ENCODE assay signal across 16 cellular contexts in the genomic region with DNA sequence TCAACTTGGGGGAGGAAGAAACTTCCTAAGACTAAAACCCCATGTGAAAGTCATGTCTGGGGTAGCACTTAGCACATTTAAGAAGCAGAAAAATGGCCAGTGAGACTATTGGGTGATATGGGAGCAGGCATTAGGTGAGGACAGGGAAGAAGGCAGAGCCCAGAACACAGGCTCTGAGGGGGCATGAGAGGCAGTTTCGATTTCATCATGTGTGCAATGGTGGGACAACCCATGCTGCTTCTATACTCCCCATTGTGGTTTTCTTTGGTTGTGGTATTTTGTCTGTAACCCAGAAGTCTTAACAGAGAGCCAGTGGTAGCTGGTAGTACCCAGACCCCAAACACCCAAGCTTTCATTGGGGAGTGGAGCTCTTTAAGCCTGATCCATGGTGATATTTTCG.
"Had no signal": no experiment of that assay in that cellular context is flagged by ENCODE, and none has a peak within 500 bp of the region (broad histone marks: within the 10 kb centered on the region; RNA-seq: fewer than 3 reads in every experiment).

No MANE protein-coding gene starts in this region.

- H3K4me3 ChIP-seq: colonic mucosa, esophagus squamous epithelium, heart right ventricle, neural progenitor cell, prostate gland had no signal

- H3K4me1 ChIP-seq: colonic mucosa, esophagus squamous epithelium, heart right ventricle, neural progenitor cell, prostate gland had no signal

- H3K27me3 ChIP-seq: colonic mucosa, esophagus squamous epithelium, heart right ventricle, neural progenitor cell had no signal

- DNase-seq: activated CD4-positive, alpha-beta T cell treated with anti-CD3 and anti-CD28 coated beads, Interleukin-2, amount 10 ng/mL, durations not matched to agents 24 days and 14 days; activated naive CD4-positive, alpha-beta T cell; activated T-cell treated with anti-CD3 and anti-CD28 coated beads for 4 hours; anterior cingulate cortex; central memory CD4-positive, alpha-beta T cell; colonic mucosa; esophagus squamous epithelium; heart right ventricle; right cardiac atrium; trophoblast cell had no signal

- H3K27ac ChIP-seq: colonic mucosa, esophagus squamous epithelium, heart right ventricle, neural progenitor cell, prostate gland had no signal

- H3K36me3 Mint-ChIP-seq: brain, memory B cell, neural progenitor cell had no signal

- ATAC-seq: activated T-helper 17 cell treated with anti-CD3 and anti-CD28 coated beads, Interleukin-2, amount 50 U/mL, for 72 hours; heart right ventricle; right cardiac atrium had no signal

- H3K36me3 ChIP-seq: colonic mucosa, esophagus squamous epithelium, heart right ventricle, neural progenitor cell, prostate gland had no signal

- H3K4me1 Mint-ChIP-seq: brain had no signal

- H3K27ac Mint-ChIP-seq: activated CD4-positive, alpha-beta T cell treated with anti-CD3 and anti-CD28 coated beads, Interleukin-2, amount 10 ng/mL, durations not matched to agents 24 days and 14 days; activated T-helper 17 cell treated with anti-CD3 and anti-CD28 coated beads, Interleukin-2, amount 50 U/mL, for 72 hours; brain; memory B cell; neural progenitor cell; stimulated activated naive CD8-positive, alpha-beta T cell treated with anti-CD3 and anti-CD28 coated beads, Interleukin-15, Interleukin-2, amounts not matched to agents 100 ng/mL and 50 ng/mL, for 24 hours had no signal

- H3K9me3 Mint-ChIP-seq: activated CD4-positive, alpha-beta T cell treated with anti-CD3 and anti-CD28 coated beads, Interleukin-2, amount 10 ng/mL, durations not matched to agents 24 days and 14 days; activated T-helper 17 cell treated with anti-CD3 and anti-CD28 coated beads, Interleukin-2, amount 50 U/mL, for 72 hours; brain; memory B cell; stimulated activated naive CD8-positive, alpha-beta T cell treated with anti-CD3 and anti-CD28 coated beads, Interleukin-15, Interleukin-2, amounts not matched to agents 100 ng/mL and 50 ng/mL, for 24 hours had no signal

- H3K9me3 ChIP-seq: colonic mucosa, esophagus squamous epithelium, heart right ventricle, prostate gland had no signal

- H3K4me3 Mint-ChIP-seq: activated CD4-positive, alpha-beta T cell treated with anti-CD3 and anti-CD28 coated beads, Interleukin-2, amount 10 ng/mL, durations not matched to agents 24 days and 14 days; activated T-helper 17 cell treated with anti-CD3 and anti-CD28 coated beads, Interleukin-2, amount 50 U/mL, for 72 hours; brain; memory B cell; neural progenitor cell; stimulated activated naive CD8-positive, alpha-beta T cell treated with anti-CD3 and anti-CD28 coated beads, Interleukin-15, Interleukin-2, amounts not matched to agents 100 ng/mL and 50 ng/mL, for 24 hours had no signal

- H3K27me3 Mint-ChIP-seq: activated T-helper 17 cell treated with anti-CD3 and anti-CD28 coated beads, Interleukin-2, amount 50 U/mL, for 72 hours; brain; stimulated activated naive CD8-positive, alpha-beta T cell treated with anti-CD3 and anti-CD28 coated beads, Interleukin-15, Interleukin-2, amounts not matched to agents 100 ng/mL and 50 ng/mL, for 24 hours had no signal
